ENCODE assay signal across 8 cellular contexts in genomic region chr1:2232255-2232915, GRCh38. TPM values are rescaled to one million over a fixed set of nuclear protein-coding genes. Genes with fewer than 3 reads are reported as not detected.
A peak's percentile ranks its signal among the peaks of the same experiment; 100 is the strongest.
DNase-seq lines count a peak whose midpoint lies in the region; ATAC-seq and TF ChIP-seq lines count a peak whose summit lies in the region.

No MANE protein-coding gene starts in this region.

- H4K12ac ChIP-seq in trophoblast cell (ENCODE audit: low read depth, low read length) = no peak overlapping the region

- no peak overlapping the region for H2BK12ac ChIP-seq in trophoblast cell (ENCODE audit: low read length)

- no peaks in the 10 kb centered on the region for H3K9me3 Mint-ChIP-seq in WTC11

- peaks cover 6 to 18% of the 10 kb centered on the region in 2 experiments for H3K36me3 ChIP-seq in trophoblast cell (ENCODE audit: control insufficient read depth in 1 of 2, insufficient read depth in 2 of 2, low read length in 2 of 2)

- H3K4ac ChIP-seq in trophoblast cell (ENCODE audit: low read depth, low read length) = peak overlapping the region; percentile 66

- no peaks in the 10 kb centered on the region for H3K27me3 Mint-ChIP-seq in WTC11 (ENCODE audit: low read depth)

- DNase-seq in CD1c-positive myeloid dendritic cell (ENCODE audit: extremely low spot score) (peak; percentile 55), WTC11 (ENCODE audit: low spot score) (no peak), fibroblast of pulmonary artery (ENCODE audit: low read depth) (no peak), trophoblast cell (no peak), AML-193 (lab: John Stamatoyannopoulos, UW) (no peak), omental fat pad (ENCODE audit: low spot score) (no peak), medulla oblongata (ENCODE audit: extremely low spot score) (no peak), COLO829 (ENCODE audit: low spot score) (no peak)

- H4K8ac ChIP-seq in trophoblast cell (ENCODE audit: low read depth, low read length) = no peak overlapping the region

- peaks cover 15% of the 10 kb centered on the region for H3K79me1 ChIP-seq in trophoblast cell (ENCODE audit: low read length)

- no peak overlapping the region for H2BK5ac ChIP-seq in trophoblast cell (ENCODE audit: low read depth, low read length, poor library complexity)

- TF ChIP-seq CTCF in WTC11 (IDR thresholded peaks at IDR 0.05) (no peak), fibroblast of pulmonary artery (IDR thresholded peaks at IDR 0.05; ENCODE audit: low read length, missing control alignments) (no peak), omental fat pad (IDR thresholded peaks at IDR 0.05) (no peak)

- H3K27me3 ChIP-seq in trophoblast cell (ENCODE audit: insufficient read depth, low read length) = no peaks in the 10 kb centered on the region

- H3K36me3 Mint-ChIP-seq in WTC11 = no peaks in the 10 kb centered on the region

- peaks cover 36 to 48% of the 10 kb centered on the region in 2 experiments for H3K4me1 ChIP-seq in trophoblast cell (ENCODE audit: control insufficient read depth in 1 of 2, insufficient read depth in 2 of 2, low read length in 2 of 2)

- H2AFZ ChIP-seq in trophoblast cell (ENCODE audit: insufficient read depth, low read length, poor library complexity) = no peak overlapping the region

- no peak overlapping the region for H3K23ac ChIP-seq in trophoblast cell (ENCODE audit: low read length)

- H3K4me3 ChIP-seq in fibroblast of pulmonary artery (replicated peaks; ENCODE audit: low read depth, low read length) = peak overlapping the region; percentile 81
- no peak overlapping the region for H3K4me3 ChIP-seq in trophoblast cell (ENCODE audit: low read depth, low read length)

- peak overlapping the region; percentile 96 for H3K4me3 Mint-ChIP-seq in WTC11

- H3K18ac ChIP-seq in trophoblast cell (ENCODE audit: low read length) = no peak overlapping the region

- peaks cover 1% of the 10 kb centered on the region for H3K9me3 ChIP-seq in trophoblast cell (ENCODE audit: insufficient read depth, low read depth, low read length)

- H3K9ac ChIP-seq in trophoblast cell (ENCODE audit: low read length) = no peak overlapping the region

- CTCF ChIA-PET in WTC11 (lab: Charles Lee) = interaction anchor here (1.0 to 5.1 kb wide), 5 partner anchors 16 to 149 kb away, joined by 3 to 28 read pairs (median 10); partner anchors contain the start of gene FAAP20

- peaks cover 77% of the 10 kb centered on the region for H3K79me2 ChIP-seq in trophoblast cell (ENCODE audit: control insufficient read depth, insufficient read depth, low read length, poor library complexity)

- peak overlapping the region; percentile 12 for H3K4me2 ChIP-seq in trophoblast cell (ENCODE audit: low read length)

- no peak overlapping the region for H4K91ac ChIP-seq in trophoblast cell (ENCODE audit: low read depth, low read length)

- ATAC-seq in WTC11 = no peak
- no peak for ATAC-seq in omental fat pad (ENCODE audit: low FRiP score)

- POLR2A ChIA-PET in WTC11 (lab: Charles Lee) = interaction anchor here (1.0 kb wide), 1 partner anchor 39 kb away, joined by 3 read pairs; no protein-coding TSS in a partner anchor

- H3K27ac ChIP-seq in trophoblast cell (ENCODE audit: low read depth, low read length) = peak overlapping the region; percentile 19

- H2BK120ac ChIP-seq in trophoblast cell (ENCODE audit: insufficient read depth, low read length, poor library complexity) = no peak overlapping the region

- H3K27ac Mint-ChIP-seq in WTC11 = peak overlapping the region; percentile 95

- H3K14ac ChIP-seq in trophoblast cell (ENCODE audit: low read length) = no peak overlapping the region

- no peak overlapping the region for H2AK5ac ChIP-seq in trophoblast cell (ENCODE audit: low read length)

- peaks cover 58% of the 10 kb centered on the region for H3K4me1 Mint-ChIP-seq in WTC11

- no CpG with 5 or more reads among the region's 17 CpGs for WGBS in trophoblast cell (ENCODE audit: extremely low coverage, insufficient coverage, insufficient read length)

TF ChIP-seq in WTC11, 78 proteins besides CTCF, POLR2A, EP300 and RAD21:
- TF ChIP-seq GABPB1 (CRISPR knock-in tag; IDR thresholded peaks at IDR 0.05) = peak; percentile 70
- TF ChIP-seq ATF1 (CRISPR knock-in tag; IDR thresholded peaks at IDR 0.05) = no peak

RNA-seq across cellular contexts. Expression of gene SKI, which starts 4.3 kb away (rescaled TPM):
- total RNA-seq in WTC11 (2021) (75.5 to 88.6 TPM (median 75.6 TPM) in 3 replicates), omental fat pad (10 to 100 TPM; 35.3 to 54.0 (median 47.3) TPM)
- 73.3 and 73.7 TPM in 2 replicates for polyA plus RNA-seq in trophoblast cell (2013)

RNA-seq across cellular contexts. Expression of gene FAAP20, which starts 37.8 kb away (rescaled TPM):
- total RNA-seq in WTC11 (2021) = 133 to 151 TPM (median 150 TPM) in 3 replicates
- polyA plus RNA-seq in trophoblast cell (2013) = 85.8 and 86.1 TPM in 2 replicates
- total RNA-seq in omental fat pad = 10 to 100 TPM; 14.2 to 24.9 (median 21.8) TPM
